Comparison of ENCODE assay signal across 2 cellular contexts in the genomic region with DNA sequence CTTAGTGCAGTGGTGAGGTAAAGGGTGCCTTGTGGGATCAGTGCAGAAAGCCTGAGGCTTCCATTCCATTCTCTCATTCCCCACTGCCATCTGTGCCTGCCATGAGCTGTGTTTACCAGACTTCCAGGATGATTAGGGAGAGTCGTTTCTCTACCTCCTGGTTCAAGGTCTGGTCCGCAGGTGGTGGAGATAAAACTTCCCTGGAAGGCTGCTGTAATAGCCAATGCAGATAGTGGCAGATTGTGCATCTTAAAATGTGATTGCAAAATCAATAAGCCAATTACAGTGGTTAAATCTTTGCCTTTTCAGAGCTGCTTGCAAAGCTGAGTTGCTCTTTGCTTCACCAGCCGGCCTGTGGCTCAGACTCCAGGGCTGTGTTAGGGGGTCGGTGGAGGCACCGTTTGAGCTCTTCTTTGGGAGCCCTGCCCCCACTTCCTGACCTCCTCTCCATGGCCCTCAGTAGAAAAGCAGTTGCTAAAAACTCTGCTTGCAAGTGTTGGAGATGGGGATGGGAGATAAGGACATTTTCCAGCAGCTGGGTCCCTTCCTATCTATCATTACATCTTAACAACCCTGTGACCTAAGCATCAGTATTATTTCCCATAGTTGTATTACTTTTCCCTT.
TF ChIP-seq lines count a peak whose summit lies in the region.

No MANE protein-coding gene starts in this region.

TF ChIP-seq in HEK293, 187 proteins besides CTCF, POLR2A, EP300 and RAD21 (continued from another document):
- TF ChIP-seq BCL6B (tag by site-specific recombination; IDR thresholded peaks at IDR 0.05) (no peak), PATZ1 (tag by site-specific recombination; IDR thresholded peaks at IDR 0.05) (no peak), ZNF544 (tag by site-specific recombination; IDR thresholded peaks at IDR 0.05) (no peak), GLIS1 (tag by site-specific recombination; IDR thresholded peaks at IDR 0.05) (peak; percentile 47; the same call in 1 of the 2 replicates), FEZF1 (tag by site-specific recombination; IDR thresholded peaks at IDR 0.05) (peak; percentile 62), ZNF311 (tag by site-specific recombination; IDR thresholded peaks at IDR 0.05; ENCODE audit: borderline replicate concordance) (no peak)

TF ChIP-seq in HepG2, 621 proteins besides CTCF, POLR2A, EP300 and RAD21 (continued from another document):
- TF ChIP-seq ZBTB33 (CRISPR knock-in tag; IDR thresholded peaks at IDR 0.05): no peak
- no peak for TF ChIP-seq HOXA5 (CRISPR knock-in tag; IDR thresholded peaks at IDR 0.05)
- TF ChIP-seq GATAD2A (CRISPR knock-in tag; IDR thresholded peaks at IDR 0.05): no peak
- TF ChIP-seq ZNF280D (CRISPR knock-in tag; IDR thresholded peaks at IDR 0.05): no peak
- 0 out of 2 replicates have a peak, but pooled peaks have one; percentile 9 for TF ChIP-seq HNF4A (CRISPR knock-in tag; IDR thresholded peaks at IDR 0.05)
- no peak for TF ChIP-seq WIZ (CRISPR knock-in tag; IDR thresholded peaks at IDR 0.05)
- no peak for TF ChIP-seq ZFY (CRISPR knock-in tag; IDR thresholded peaks at IDR 0.05)
- TF ChIP-seq MIXL1 (CRISPR knock-in tag; IDR thresholded peaks at IDR 0.05): no peak
- TF ChIP-seq ZNF253 (CRISPR knock-in tag; IDR thresholded peaks at IDR 0.05; ENCODE audit: borderline replicate concordance): no peak
- no peak for TF ChIP-seq ZNF569 (CRISPR knock-in tag; IDR thresholded peaks at IDR 0.05; ENCODE audit: borderline replicate concordance)
- TF ChIP-seq, protein P1, sequence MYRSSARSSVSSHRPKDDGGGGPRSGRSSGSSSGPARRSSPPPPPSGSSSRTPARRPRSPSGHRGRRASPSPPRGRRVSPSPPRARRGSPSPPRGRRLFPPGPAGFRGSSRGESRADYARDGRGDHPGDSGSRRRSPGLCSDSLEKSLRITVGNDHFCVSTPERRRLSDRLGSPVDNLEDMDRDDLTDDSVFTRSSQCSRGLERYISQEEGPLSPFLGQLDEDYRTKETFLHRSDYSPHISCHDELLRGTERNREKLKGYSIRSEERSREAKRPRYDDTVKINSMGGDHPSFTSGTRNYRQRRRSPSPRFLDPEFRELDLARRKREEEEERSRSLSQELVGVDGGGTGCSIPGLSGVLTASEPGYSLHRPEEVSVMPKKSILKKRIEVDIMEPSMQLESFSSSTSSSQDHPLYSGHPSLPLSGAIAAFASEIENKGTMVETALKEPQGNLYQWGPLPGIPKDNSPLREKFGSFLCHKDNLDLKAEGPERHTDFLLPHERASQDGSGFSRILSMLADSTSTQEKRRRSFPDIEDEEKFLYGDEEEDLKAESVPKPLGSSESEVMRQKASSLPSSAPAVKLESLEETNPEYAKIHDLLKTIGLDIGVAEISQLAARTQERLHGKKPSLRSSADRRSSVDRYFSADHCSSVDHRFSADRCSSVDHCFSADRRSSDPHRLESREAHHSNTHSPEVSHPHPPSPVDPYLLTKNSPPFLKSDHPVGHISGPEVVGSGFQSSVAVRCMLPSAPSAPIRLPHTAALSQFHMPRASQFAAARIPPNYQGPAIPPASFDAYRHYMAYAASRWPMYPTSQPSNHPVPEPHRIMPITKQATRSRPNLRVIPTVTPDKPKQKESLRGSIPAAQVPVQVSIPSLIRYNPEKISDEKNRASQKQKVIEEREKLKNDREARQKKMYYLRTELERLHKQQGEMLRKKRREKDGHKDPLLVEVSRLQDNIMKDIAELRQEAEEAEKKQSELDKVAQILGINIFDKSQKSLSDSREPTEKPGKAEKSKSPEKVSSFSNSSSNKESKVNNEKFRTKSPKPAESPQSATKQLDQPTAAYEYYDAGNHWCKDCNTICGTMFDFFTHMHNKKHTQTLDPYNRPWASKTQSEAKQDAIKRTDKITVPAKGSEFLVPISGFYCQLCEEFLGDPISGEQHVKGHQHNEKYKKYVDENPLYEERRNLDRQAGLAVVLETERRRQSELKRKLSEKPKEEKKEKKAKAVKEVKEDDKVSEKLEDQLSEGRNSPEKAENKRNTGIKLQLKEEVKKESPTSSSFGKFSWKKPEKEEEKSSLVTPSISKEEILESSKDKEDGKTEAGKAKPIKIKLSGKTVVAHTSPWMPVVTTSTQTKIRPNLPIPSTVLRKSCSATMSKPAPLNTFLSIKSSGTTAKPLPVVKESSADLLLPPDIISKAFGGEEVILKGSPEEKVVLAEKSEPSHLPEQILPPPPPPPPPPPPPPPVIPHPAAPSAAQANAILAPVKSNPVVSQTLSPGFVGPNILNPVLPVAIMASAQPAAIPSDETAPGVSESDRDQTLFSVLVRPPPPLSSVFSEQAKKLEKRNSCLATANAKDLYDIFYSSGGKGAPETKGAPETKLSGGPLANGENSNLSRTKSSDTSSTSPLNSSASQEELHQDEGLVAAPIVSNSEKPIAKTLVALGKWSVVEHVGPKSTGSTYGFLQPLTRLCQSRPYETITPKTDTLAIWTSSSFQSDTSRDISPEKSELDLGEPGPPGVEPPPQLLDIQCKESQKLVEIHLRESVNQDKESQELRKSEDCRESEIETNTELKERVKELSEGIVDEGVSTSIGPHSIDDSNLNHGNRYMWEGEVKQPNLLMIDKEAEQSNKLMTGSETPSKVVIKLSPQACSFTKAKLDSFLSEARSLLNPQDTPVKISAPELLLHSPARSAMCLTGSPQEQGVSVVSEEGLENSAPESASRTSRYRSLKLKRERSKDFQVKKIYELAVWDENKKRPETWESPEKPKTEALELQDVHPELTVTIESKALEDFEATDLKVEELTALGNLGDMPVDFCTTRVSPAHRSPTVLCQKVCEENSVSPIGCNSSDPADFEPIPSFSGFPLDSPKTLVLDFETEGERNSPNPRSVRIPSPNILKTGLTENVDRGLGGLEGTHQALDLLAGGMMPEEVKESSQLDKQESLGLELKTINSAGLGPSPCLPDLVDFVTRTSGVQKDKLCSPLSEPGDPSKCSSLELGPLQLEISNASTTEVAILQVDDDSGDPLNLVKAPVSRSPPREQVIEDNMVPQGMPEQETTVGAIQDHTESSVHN (CRISPR knock-in tag; IDR thresholded peaks at IDR 0.05): no peak
- no peak for TF ChIP-seq SNAI1 (CRISPR knock-in tag; IDR thresholded peaks at IDR 0.05; ENCODE audit: borderline replicate concordance)
- TF ChIP-seq, protein P2, sequence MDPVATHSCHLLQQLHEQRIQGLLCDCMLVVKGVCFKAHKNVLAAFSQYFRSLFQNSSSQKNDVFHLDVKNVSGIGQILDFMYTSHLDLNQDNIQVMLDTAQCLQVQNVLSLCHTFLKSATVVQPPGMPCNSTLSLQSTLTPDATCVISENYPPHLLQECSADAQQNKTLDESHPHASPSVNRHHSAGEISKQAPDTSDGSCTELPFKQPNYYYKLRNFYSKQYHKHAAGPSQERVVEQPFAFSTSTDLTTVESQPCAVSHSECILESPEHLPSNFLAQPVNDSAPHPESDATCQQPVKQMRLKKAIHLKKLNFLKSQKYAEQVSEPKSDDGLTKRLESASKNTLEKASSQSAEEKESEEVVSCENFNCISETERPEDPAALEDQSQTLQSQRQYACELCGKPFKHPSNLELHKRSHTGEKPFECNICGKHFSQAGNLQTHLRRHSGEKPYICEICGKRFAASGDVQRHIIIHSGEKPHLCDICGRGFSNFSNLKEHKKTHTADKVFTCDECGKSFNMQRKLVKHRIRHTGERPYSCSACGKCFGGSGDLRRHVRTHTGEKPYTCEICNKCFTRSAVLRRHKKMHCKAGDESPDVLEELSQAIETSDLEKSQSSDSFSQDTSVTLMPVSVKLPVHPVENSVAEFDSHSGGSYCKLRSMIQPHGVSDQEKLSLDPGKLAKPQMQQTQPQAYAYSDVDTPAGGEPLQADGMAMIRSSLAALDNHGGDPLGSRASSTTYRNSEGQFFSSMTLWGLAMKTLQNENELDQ (CRISPR knock-in tag; IDR thresholded peaks at IDR 0.05; ENCODE audit: borderline replicate concordance): no peak
- TF ChIP-seq MXI1 (IDR thresholded peaks at IDR 0.05; ENCODE audit: borderline replicate concordance, low read depth, low read length): no peak
- TF ChIP-seq HDAC1 (CRISPR knock-in tag; IDR thresholded peaks at IDR 0.05): peak; percentile 21; the same call in 1 of the 2 replicates
- no peak for TF ChIP-seq HES4 (CRISPR knock-in tag; IDR thresholded peaks at IDR 0.05; ENCODE audit: borderline replicate concordance)
- no peak for TF ChIP-seq XBP1 (CRISPR knock-in tag; IDR thresholded peaks at IDR 0.05)
- peak; percentile 35; the same call in 1 of the 2 replicates for TF ChIP-seq BCL6 (CRISPR knock-in tag; IDR thresholded peaks at IDR 0.05)
- TF ChIP-seq, protein P3, sequence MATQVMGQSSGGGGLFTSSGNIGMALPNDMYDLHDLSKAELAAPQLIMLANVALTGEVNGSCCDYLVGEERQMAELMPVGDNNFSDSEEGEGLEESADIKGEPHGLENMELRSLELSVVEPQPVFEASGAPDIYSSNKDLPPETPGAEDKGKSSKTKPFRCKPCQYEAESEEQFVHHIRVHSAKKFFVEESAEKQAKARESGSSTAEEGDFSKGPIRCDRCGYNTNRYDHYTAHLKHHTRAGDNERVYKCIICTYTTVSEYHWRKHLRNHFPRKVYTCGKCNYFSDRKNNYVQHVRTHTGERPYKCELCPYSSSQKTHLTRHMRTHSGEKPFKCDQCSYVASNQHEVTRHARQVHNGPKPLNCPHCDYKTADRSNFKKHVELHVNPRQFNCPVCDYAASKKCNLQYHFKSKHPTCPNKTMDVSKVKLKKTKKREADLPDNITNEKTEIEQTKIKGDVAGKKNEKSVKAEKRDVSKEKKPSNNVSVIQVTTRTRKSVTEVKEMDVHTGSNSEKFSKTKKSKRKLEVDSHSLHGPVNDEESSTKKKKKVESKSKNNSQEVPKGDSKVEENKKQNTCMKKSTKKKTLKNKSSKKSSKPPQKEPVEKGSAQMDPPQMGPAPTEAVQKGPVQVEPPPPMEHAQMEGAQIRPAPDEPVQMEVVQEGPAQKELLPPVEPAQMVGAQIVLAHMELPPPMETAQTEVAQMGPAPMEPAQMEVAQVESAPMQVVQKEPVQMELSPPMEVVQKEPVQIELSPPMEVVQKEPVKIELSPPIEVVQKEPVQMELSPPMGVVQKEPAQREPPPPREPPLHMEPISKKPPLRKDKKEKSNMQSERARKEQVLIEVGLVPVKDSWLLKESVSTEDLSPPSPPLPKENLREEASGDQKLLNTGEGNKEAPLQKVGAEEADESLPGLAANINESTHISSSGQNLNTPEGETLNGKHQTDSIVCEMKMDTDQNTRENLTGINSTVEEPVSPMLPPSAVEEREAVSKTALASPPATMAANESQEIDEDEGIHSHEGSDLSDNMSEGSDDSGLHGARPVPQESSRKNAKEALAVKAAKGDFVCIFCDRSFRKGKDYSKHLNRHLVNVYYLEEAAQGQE (IDR thresholded peaks at IDR 0.05; ENCODE audit: borderline replicate concordance in 1 of 2, low read depth in 1 of 2, low read length in 2 of 2): no peak
- no peak for TF ChIP-seq ZNF782 (CRISPR knock-in tag; IDR thresholded peaks at IDR 0.05; ENCODE audit: borderline replicate concordance)
- TF ChIP-seq CEBPB (IDR thresholded peaks at IDR 0.05; ENCODE audit: borderline replicate concordance, low read depth, low read length): no peak
TF ChIP-seq in HepG2: peak in this region for 3.
